Comparison of ENCODE assay signal across 14 cellular contexts in the genomic region with DNA sequence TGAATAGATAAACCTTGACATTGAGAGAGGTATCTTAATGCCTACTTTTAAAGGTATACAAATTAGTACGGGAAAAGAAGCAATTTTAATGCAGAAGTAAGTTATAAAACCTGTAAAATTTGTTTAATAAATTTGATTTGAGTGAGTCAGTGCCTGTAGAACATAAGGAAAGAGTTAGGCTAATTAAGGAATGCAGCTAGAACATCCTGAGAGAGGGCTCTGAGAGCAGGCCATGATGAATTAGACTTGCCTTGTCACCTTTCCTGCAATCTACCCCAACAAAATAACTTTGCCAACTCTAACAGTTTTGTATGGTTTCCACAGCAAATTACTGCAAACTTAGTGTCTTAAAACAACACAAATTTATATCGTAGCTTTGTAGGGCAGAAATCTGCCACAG.
"Had no signal": no experiment of that assay in that cellular context is flagged by ENCODE, and none has a peak within 500 bp of the region (broad histone marks: within the 10 kb centered on the region; RNA-seq: fewer than 3 reads in every experiment).

No MANE protein-coding gene starts in this region.

- H3K4me3 Mint-ChIP-seq: activated CD4-positive, alpha-beta memory T cell treated with anti-CD3 and anti-CD28 coated beads for 36 hours; activated naive CD8-positive, alpha-beta T cell; activated T-cell treated with anti-CD3 and anti-CD28 coated beads, Interleukin-2, amount 50 U/mL, for 4 hours; nephron progenitor cell had no signal

- ATAC-seq: activated T-cell treated with anti-CD3 and anti-CD28 coated beads, Interleukin-2, amount 50 U/mL, for 4 hours; esophagus mucosa; gastroesophageal sphincter; sciatic nerve had no signal

- H3K27me3 Mint-ChIP-seq: activated CD4-positive, alpha-beta memory T cell treated with anti-CD3 and anti-CD28 coated beads for 36 hours; activated naive CD8-positive, alpha-beta T cell had no signal

- H3K36me3 Mint-ChIP-seq: activated CD4-positive, alpha-beta memory T cell treated with anti-CD3 and anti-CD28 coated beads for 36 hours; activated naive CD8-positive, alpha-beta T cell had no signal

- DNase-seq: activated CD4-positive, alpha-beta memory T cell treated with anti-CD3 and anti-CD28 coated beads for 36 hours; activated CD4-positive, alpha-beta T cell treated with anti-CD3 and anti-CD28 coated beads for 1 hour; activated effector memory CD4-positive, alpha-beta T cell treated with anti-CD3 and anti-CD28 coated beads, Interleukin-2, amount 50 U/mL, for 16 hours; activated T-cell treated with anti-CD3 and anti-CD28 coated beads, Interleukin-2, amount 50 U/mL, for 4 hours; mesendoderm; nephron progenitor cell; stimulated activated naive CD4-positive, alpha-beta T cell; substantia nigra; T1000; transverse colon had no signal

- H3K4me3 ChIP-seq: gastroesophageal sphincter, transverse colon had no signal

- H3K27ac Mint-ChIP-seq: activated CD4-positive, alpha-beta memory T cell treated with anti-CD3 and anti-CD28 coated beads for 36 hours; activated naive CD8-positive, alpha-beta T cell had no signal
